Comparison of ENCODE assay signal across 16 cellular contexts in genomic region chr2:48319863-48320262, GRCh38.
DNase-seq lines count a peak whose midpoint lies in the region; ATAC-seq lines count a peak whose summit lies in the region.
"Had no signal": no experiment of that assay in that cellular context is flagged by ENCODE, and none has a peak within 500 bp of the region (broad histone marks: within the 10 kb centered on the region; RNA-seq: fewer than 3 reads in every experiment).

No MANE protein-coding gene starts in this region.

- ATAC-seq in GM21367 (IDR thresholded peaks at IDR 0.05; ENCODE audit: unreplicated experiment) (no peak), GM19452 (IDR thresholded peaks at IDR 0.05; ENCODE audit: unreplicated experiment) (no peak)
- ATAC-seq: activated CD4-positive, alpha-beta T cell treated with anti-CD3 and anti-CD28 coated beads for 36 hours had no signal

- in situ Hi-C loops in KBM-7 (cut with MboI; ENCODE audit: low pct_unique_long_range_greater_than_20kb, low sequenced_read_pairs): no loop called here

- DNase-seq in CD1c-positive myeloid dendritic cell (ENCODE audit: extremely low spot score) (peak; percentile 83), KBM-7 (peak; percentile 79), SIG-M5 treated with dmso at 0.1 percent for 504 hours (lab: John Stamatoyannopoulos, UW; ENCODE audit: unreplicated experiment) (peak; percentile 92), germinal center (ENCODE audit: low spot score) (peak; percentile 39), amygdala (lab: John Stamatoyannopoulos, UW) (no peak)
- DNase-seq in stimulated activated CD4-positive, alpha-beta T cell treated with anti-CD3 and anti-CD28 coated beads, Interleukin-15, amount 100 ng/mL, for 24 hours: no peak
- DNase-seq: activated CD4-positive, alpha-beta T cell treated with anti-CD3 and anti-CD28 coated beads for 36 hours; activated naive CD8-positive, alpha-beta T cell treated with anti-CD3 and anti-CD28 coated beads, Interleukin-2, amount 10 ng/mL, durations not matched to agents 7 days and 5 days; effector CD8-positive, alpha-beta T cell; hippocampal formation; midbrain; NCI-H82; stimulated activated CD4-positive, alpha-beta T cell treated with anti-CD3 and anti-CD28 coated beads, Interleukin-4, amount 100 ng/mL, for 24 hours; stimulated activated CD8-positive, alpha-beta memory T cell treated with anti-CD3 and anti-CD28 coated beads, Interleukin-4, amount 100 ng/mL, for 48 hours had no signal

Comparison
In these comparisons a context has a peak if more than half of its experiments do, and no peak if none do; other contexts are left out.
1. DNase-seq: peak in CD1c-positive myeloid dendritic cell (single experiment), KBM-7 (single experiment), SIG-M5 treated with dmso at 0.1 percent for 504 hours (single experiment) and germinal center (single experiment); none in stimulated activated CD4-positive, alpha-beta T cell treated with anti-CD3 and anti-CD28 coated beads, Interleukin-15, amount 100 ng/mL, for 24 hours (single experiment) and amygdala (0 of 56).